ENCODE assay signal across 8 cellular contexts in genomic region chr4:7649741-7650531, GRCh38.
DNase-seq lines count a peak whose midpoint lies in the region; ATAC-seq and TF ChIP-seq lines count a peak whose summit lies in the region.

No MANE protein-coding gene starts in this region.

- H3K27me3 Mint-ChIP-seq in endothelial cell (ENCODE audit: unreplicated experiment) = peaks cover 15% of the 10 kb centered on the region

- WGBS in SK-N-SH (ENCODE audit: low lambda C conversion rate) = 40% methylated on average over 22 of the region's 32 CpGs

- H3K9me3 Mint-ChIP-seq in activated naive CD4-positive, alpha-beta T cell treated with anti-CD3 and anti-CD28 coated beads, Interleukin-2, amount 50 U/mL, for 72 hours = no peaks in the 10 kb centered on the region
- no peaks in the 10 kb centered on the region for H3K9me3 Mint-ChIP-seq in endothelial cell (ENCODE audit: unreplicated experiment)

- H3K27ac ChIP-seq in SK-N-SH (ENCODE audit: low read depth in 2 of 2, low read length in 1 of 2) (peak overlapping the region in 1 of 2 experiments; percentile 86; a peak in 2 of 4 replicates), mucosa of rectum (ENCODE audit: low read depth in 2 of 2, low read length in 2 of 2) (peak overlapping the region; percentile 17 to 24)

- DNase-seq in GDM1 (lab: John Stamatoyannopoulos, UW) = peak; percentile 98
- no peak for DNase-seq in SK-N-SH
- peak; percentile 17 to 73 for DNase-seq in activated naive CD4-positive, alpha-beta T cell treated with anti-CD3 and anti-CD28 coated beads, Interleukin-2, amount 50 U/mL, for 72 hours (ENCODE audit: low spot score in 2 of 2)
- no peak for DNase-seq in endothelial cell (ENCODE audit: low spot score)

- peak overlapping the region; percentile 37 to 44 for H3K27ac Mint-ChIP-seq in activated naive CD4-positive, alpha-beta T cell treated with anti-CD3 and anti-CD28 coated beads, Interleukin-2, amount 50 U/mL, for 72 hours
- H3K27ac Mint-ChIP-seq in endothelial cell (ENCODE audit: unreplicated experiment) = no peak overlapping the region

- peaks cover 17 to 34% of the 10 kb centered on the region in 2 experiments; a peak in 3 of 4 replicates for H3K4me1 ChIP-seq in SK-N-SH (ENCODE audit: control insufficient read depth in 1 of 2, insufficient read depth in 2 of 2, low read depth in 1 of 2, low read length in 1 of 2)
- peaks cover 5 to 8% of the 10 kb centered on the region in 2 donors for H3K4me1 ChIP-seq in mucosa of rectum (ENCODE audit: control insufficient read depth in 2 of 2, insufficient read depth in 2 of 2, low read length in 2 of 2)

- no peak overlapping the region for H2AFZ ChIP-seq in SK-N-SH (ENCODE audit: low read depth)

- CTCF ChIA-PET in SK-N-SH (lab: Yijun Ruan, JAX) = interaction anchor here (0.6 kb wide), 1 partner anchor 31 kb away, joined by 3 read pairs; no protein-coding TSS in a partner anchor

- TF ChIP-seq CTCF in SK-N-SH (IDR thresholded peaks at IDR 0.05) = peak; percentile 25
- TF ChIP-seq CTCF in endothelial cell (IDR thresholded peaks at IDR 0.05; ENCODE audit: unreplicated experiment) = no peak

- peaks cover 6% of the 10 kb centered on the region for H3F3A ChIP-seq in SK-N-SH (replicated peaks; ENCODE audit: insufficient read depth)

- H4K20me1 ChIP-seq in SK-N-SH (ENCODE audit: insufficient read depth) = no peaks in the 10 kb centered on the region

- POLR2A ChIA-PET in SK-N-SH (lab: Yijun Ruan, JAX) = no interaction called here

- no peak for TF ChIP-seq RAD21 in SK-N-SH (IDR thresholded peaks at IDR 0.05; ENCODE audit: low read length)

- H3K9me3 ChIP-seq in SK-N-SH (no peaks in the 10 kb centered on the region), mucosa of rectum (ENCODE audit: control insufficient read depth in 2 of 2, low read length in 2 of 2) (no peaks in the 10 kb centered on the region)

- no peaks in the 10 kb centered on the region for H3K27me3 ChIP-seq in SK-N-SH (ENCODE audit: insufficient read depth)
- no peaks in the 10 kb centered on the region for H3K27me3 ChIP-seq in mucosa of rectum (ENCODE audit: control insufficient read depth in 2 of 2, insufficient read depth in 2 of 2, low read length in 2 of 2)

- H3K4me1 Mint-ChIP-seq in endothelial cell (ENCODE audit: unreplicated experiment) = peaks cover 2% of the 10 kb centered on the region

- H3K9ac ChIP-seq in SK-N-SH (no peak overlapping the region), mucosa of rectum (ENCODE audit: low read depth in 1 of 2, low read length in 2 of 2) (no peak overlapping the region)

- H3K36me3 Mint-ChIP-seq in activated naive CD4-positive, alpha-beta T cell treated with anti-CD3 and anti-CD28 coated beads, Interleukin-2, amount 50 U/mL, for 72 hours = no peaks in the 10 kb centered on the region
- no peaks in the 10 kb centered on the region for H3K36me3 Mint-ChIP-seq in endothelial cell (ENCODE audit: low read depth, unreplicated experiment)

- no peaks in the 10 kb centered on the region for H3K9me2 ChIP-seq in SK-N-SH

- no peak overlapping the region for H3K4me3 ChIP-seq in SK-N-SH (ENCODE audit: low read depth in 2 of 2, low read length in 1 of 2)
- H3K4me3 ChIP-seq in mucosa of rectum (ENCODE audit: low read length in 2 of 2) = no peak overlapping the region

- H3K36me3 ChIP-seq in SK-N-SH (replicated peaks in 1 of 2; ENCODE audit: control insufficient read depth in 1 of 2, insufficient read depth in 2 of 2, low read length in 1 of 2) = no peaks in the 10 kb centered on the region
- H3K36me3 ChIP-seq in mucosa of rectum (ENCODE audit: control insufficient read depth in 2 of 2, insufficient read depth in 2 of 2, low read length in 2 of 2) = no peaks in the 10 kb centered on the region

- no peak overlapping the region for H3K4me3 Mint-ChIP-seq in endothelial cell (ENCODE audit: unreplicated experiment)

- ATAC-seq in activated naive CD4-positive, alpha-beta T cell treated with anti-CD3 and anti-CD28 coated beads, Interleukin-2, amount 50 U/mL, for 72 hours = peak; percentile 81 to 90
- ATAC-seq in GM18907 (IDR thresholded peaks at IDR 0.05; ENCODE audit: unreplicated experiment) (no peak), HG02642 (IDR thresholded peaks at IDR 0.05; ENCODE audit: poor library complexity, unreplicated experiment) (no peak), HG03097 (IDR thresholded peaks at IDR 0.05; ENCODE audit: low FRiP score, unreplicated experiment) (no peak)

- no peaks in the 10 kb centered on the region for H3K79me2 ChIP-seq in SK-N-SH (ENCODE audit: insufficient read depth)

- peak; percentile 64 to 99 for TF ChIP-seq EP300 in SK-N-SH (IDR thresholded peaks at IDR 0.05; ENCODE audit: borderline replicate concordance in 1 of 2, low read depth in 1 of 2, low read length in 1 of 2)

- H3K4me2 ChIP-seq in SK-N-SH = peak overlapping the region; percentile 32

TF ChIP-seq in SK-N-SH, 30 proteins besides CTCF, POLR2A, EP300 and RAD21 (continues in another document):
- peak; percentile 98 for TF ChIP-seq TEAD4 (IDR thresholded peaks at IDR 0.05; ENCODE audit: borderline replicate concordance, insufficient read depth)
- no peak; the same call in 1 of the 2 replicates for TF ChIP-seq GABPA (IDR thresholded peaks at IDR 0.05; ENCODE audit: low read depth)
- no peak for TF ChIP-seq EZH2phosphoT487 (IDR thresholded peaks at IDR 0.05; ENCODE audit: borderline replicate concordance, low read depth)
- no peak for TF ChIP-seq IRF3 (IDR thresholded peaks at IDR 0.05; ENCODE audit: low read depth, low read length)
- peak; percentile 87; the same call in 1 of the 2 replicates for TF ChIP-seq POLR2AphosphoS5 (IDR thresholded peaks at IDR 0.05; ENCODE audit: low read depth, low read length)
- TF ChIP-seq YY1 (IDR thresholded peaks at IDR 0.05; ENCODE audit: low read depth) = peak; percentile 56; the same call in 1 of the 2 replicates
- TF ChIP-seq SMC3 (IDR thresholded peaks at IDR 0.05; ENCODE audit: low read depth, low read length) = no peak
- TF ChIP-seq, protein P1, sequence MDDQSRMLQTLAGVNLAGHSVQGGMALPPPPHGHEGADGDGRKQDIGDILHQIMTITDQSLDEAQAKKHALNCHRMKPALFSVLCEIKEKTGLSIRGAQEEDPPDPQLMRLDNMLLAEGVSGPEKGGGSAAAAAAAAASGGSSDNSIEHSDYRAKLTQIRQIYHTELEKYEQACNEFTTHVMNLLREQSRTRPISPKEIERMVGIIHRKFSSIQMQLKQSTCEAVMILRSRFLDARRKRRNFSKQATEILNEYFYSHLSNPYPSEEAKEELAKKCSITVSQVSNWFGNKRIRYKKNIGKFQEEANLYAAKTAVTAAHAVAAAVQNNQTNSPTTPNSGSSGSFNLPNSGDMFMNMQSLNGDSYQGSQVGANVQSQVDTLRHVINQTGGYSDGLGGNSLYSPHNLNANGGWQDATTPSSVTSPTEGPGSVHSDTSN (IDR thresholded peaks at IDR 0.05) = peak; percentile 99
- TF ChIP-seq RCOR1 (IDR thresholded peaks at IDR 0.05; ENCODE audit: low read length) = no peak
- TF ChIP-seq NFIC (IDR thresholded peaks at IDR 0.05; ENCODE audit: borderline replicate concordance) = peak; percentile 94
- TF ChIP-seq, protein P2, sequence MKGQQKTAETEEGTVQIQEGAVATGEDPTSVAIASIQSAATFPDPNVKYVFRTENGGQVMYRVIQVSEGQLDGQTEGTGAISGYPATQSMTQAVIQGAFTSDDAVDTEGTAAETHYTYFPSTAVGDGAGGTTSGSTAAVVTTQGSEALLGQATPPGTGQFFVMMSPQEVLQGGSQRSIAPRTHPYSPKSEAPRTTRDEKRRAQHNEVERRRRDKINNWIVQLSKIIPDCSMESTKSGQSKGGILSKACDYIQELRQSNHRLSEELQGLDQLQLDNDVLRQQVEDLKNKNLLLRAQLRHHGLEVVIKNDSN (IDR thresholded peaks at IDR 0.05; ENCODE audit: borderline replicate concordance, low read depth) = peak; percentile 48; the same call in 1 of the 2 replicates
- no peak for TF ChIP-seq MXI1 (IDR thresholded peaks at IDR 0.05; ENCODE audit: low read depth, low read length)
- peak; percentile 98 for TF ChIP-seq FOXM1 (IDR thresholded peaks at IDR 0.05; ENCODE audit: low read depth)
- peak; percentile 25; the same call in 1 of the 2 replicates for TF ChIP-seq TAF1 (IDR thresholded peaks at IDR 0.05; ENCODE audit: borderline replicate concordance, low read depth, low read length)
- TF ChIP-seq, protein P3, sequence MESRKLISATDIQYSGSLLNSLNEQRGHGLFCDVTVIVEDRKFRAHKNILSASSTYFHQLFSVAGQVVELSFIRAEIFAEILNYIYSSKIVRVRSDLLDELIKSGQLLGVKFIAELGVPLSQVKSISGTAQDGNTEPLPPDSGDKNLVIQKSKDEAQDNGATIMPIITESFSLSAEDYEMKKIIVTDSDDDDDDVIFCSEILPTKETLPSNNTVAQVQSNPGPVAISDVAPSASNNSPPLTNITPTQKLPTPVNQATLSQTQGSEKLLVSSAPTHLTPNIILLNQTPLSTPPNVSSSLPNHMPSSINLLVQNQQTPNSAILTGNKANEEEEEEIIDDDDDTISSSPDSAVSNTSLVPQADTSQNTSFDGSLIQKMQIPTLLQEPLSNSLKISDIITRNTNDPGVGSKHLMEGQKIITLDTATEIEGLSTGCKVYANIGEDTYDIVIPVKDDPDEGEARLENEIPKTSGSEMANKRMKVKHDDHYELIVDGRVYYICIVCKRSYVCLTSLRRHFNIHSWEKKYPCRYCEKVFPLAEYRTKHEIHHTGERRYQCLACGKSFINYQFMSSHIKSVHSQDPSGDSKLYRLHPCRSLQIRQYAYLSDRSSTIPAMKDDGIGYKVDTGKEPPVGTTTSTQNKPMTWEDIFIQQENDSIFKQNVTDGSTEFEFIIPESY (IDR thresholded peaks at IDR 0.05; ENCODE audit: borderline replicate concordance, low read depth) = peak; percentile 87; the same call in 1 of the 2 replicates
- TF ChIP-seq RFX5 (IDR thresholded peaks at IDR 0.05; ENCODE audit: low read length) = no peak
- TF ChIP-seq USF2 (IDR thresholded peaks at IDR 0.05; ENCODE audit: borderline replicate concordance, low read depth, low read length) = no peak

Comparison
In these comparisons a context has a peak if more than half of its experiments do, and no peak if none do; other contexts are left out.
1. DNase-seq: peak in GDM1 (single experiment) and activated naive CD4-positive, alpha-beta T cell treated with anti-CD3 and anti-CD28 coated beads, Interleukin-2, amount 50 U/mL, for 72 hours (2 of 2); none in SK-N-SH (single experiment) and endothelial cell (single experiment).
2. ATAC-seq: peak in activated naive CD4-positive, alpha-beta T cell treated with anti-CD3 and anti-CD28 coated beads, Interleukin-2, amount 50 U/mL, for 72 hours (2 of 2); none in GM18907 (single experiment), HG02642 (single experiment) and HG03097 (single experiment).